ENCODE assay signal across 16 cellular contexts in the genomic region with DNA sequence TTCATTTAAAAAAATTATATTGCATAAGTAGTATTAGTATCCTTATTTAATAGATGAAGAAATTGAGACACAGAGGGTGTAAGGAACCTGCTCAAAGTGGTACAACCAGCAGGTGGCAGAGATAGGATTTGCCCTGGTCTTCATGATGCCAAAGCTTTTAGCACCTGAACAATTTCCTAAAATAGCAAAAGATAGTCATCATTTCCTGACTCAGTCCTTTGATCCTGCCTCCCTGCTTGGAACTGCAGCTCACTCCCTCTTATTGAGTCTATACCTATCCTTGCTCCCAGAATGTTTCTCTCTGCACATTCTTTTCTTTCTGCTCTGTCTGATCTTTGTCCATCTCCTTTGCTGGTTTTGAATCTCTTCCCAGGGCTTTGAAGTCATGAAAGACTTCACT.
"Had no signal": no experiment of that assay in that cellular context is flagged by ENCODE, and none has a peak within 500 bp of the region (broad histone marks: within the 10 kb centered on the region; RNA-seq: fewer than 3 reads in every experiment).

No MANE protein-coding gene starts in this region.

- ATAC-seq: esophagus mucosa; heart right ventricle; left cardiac atrium; lower lobe of right lung; natural killer cell; right cardiac atrium; stimulated activated effector memory CD8-positive, alpha-beta T cell treated with anti-CD3 and anti-CD28 coated beads, Interleukin-12 subunit alpha, Interleukin-12 subunit beta, amount 100 ng/mL, for 72 hours; stimulated activated naive CD8-positive, alpha-beta T cell treated with anti-CD3 and anti-CD28 coated beads, Interleukin-15, Interleukin-2, amounts not matched to agents 100 U/mL and 50 U/mL, for 24 hours had no signal

- DNase-seq: effector memory CD4-positive, alpha-beta T cell; gastrocnemius medialis; heart right ventricle; left cardiac atrium; left ventricle myocardium inferior; lower lobe of right lung; natural killer cell; nucleus accumbens; ovary; right cardiac atrium; stimulated activated CD4-positive, alpha-beta T cell treated with anti-CD3 and anti-CD28 coated beads, Interleukin-4, amount 100 ng/mL, for 1 hour; stimulated activated CD8-positive, alpha-beta memory T cell treated with anti-CD3 and anti-CD28 coated beads, Interleukin-4, amount 100 ng/mL, for 48 hours; stimulated activated naive CD8-positive, alpha-beta T cell treated with anti-CD3 and anti-CD28 coated beads, Interleukin-15, Interleukin-2, amounts not matched to agents 100 U/mL and 50 U/mL, for 24 hours; thyroid gland had no signal
